ENCODE assay signal across 1 cellular context in the genomic region with DNA sequence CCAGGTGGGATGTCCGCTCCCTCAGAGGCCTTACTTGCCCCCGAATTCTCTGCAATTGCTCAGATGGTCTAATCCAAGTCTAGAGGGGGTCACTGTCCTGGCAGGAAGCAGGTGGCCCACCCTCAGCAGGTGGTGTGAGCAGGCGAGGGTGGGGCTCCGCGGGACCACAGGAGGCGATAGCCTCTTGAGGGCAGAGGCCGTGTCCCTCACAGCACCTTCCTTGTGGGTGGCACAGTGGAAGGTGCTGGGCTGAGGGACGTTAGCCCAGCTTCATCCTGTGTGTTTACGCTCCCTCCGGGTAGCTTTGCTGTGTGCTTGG.
TF ChIP-seq lines count a peak whose summit lies in the region.

No MANE protein-coding gene starts in this region.

TF ChIP-seq in H1, 55 proteins besides CTCF, POLR2A, EP300 and RAD21:
- TF ChIP-seq TAF1 (IDR thresholded peaks at IDR 0.05; ENCODE audit: low read depth, low read length) (no peak), BRCA1 (IDR thresholded peaks at IDR 0.05; ENCODE audit: low read depth, low read length) (no peak), GTF2F1 (IDR thresholded peaks at IDR 0.05; ENCODE audit: borderline replicate concordance, low read depth, low read length) (no peak), TEAD4 (IDR thresholded peaks at IDR 0.05; ENCODE audit: low read depth, low read length) (no peak), RBBP5 (IDR thresholded peaks at IDR 0.05; ENCODE audit: borderline replicate concordance, low read depth, low read length) (no peak), CHD2 (IDR thresholded peaks at IDR 0.05; ENCODE audit: low read length) (no peak), SUZ12 (IDR thresholded peaks at IDR 0.05; ENCODE audit: low read length) (no peak), YY1 (IDR thresholded peaks at IDR 0.05; ENCODE audit: low read depth, low read length) (no peak), SIRT6 (IDR thresholded peaks at IDR 0.05; ENCODE audit: low read length) (no peak), POU5F1 (IDR thresholded peaks at IDR 0.05; ENCODE audit: low read depth, low read length) (no peak), JUND (IDR thresholded peaks at IDR 0.05; ENCODE audit: low read length) (no peak), TCF12 (IDR thresholded peaks at IDR 0.05; ENCODE audit: low read depth, low read length) (no peak), RFX5 (IDR thresholded peaks at IDR 0.05; ENCODE audit: borderline replicate concordance, low read depth, low read length) (no peak)
- TF ChIP-seq, protein P1, sequence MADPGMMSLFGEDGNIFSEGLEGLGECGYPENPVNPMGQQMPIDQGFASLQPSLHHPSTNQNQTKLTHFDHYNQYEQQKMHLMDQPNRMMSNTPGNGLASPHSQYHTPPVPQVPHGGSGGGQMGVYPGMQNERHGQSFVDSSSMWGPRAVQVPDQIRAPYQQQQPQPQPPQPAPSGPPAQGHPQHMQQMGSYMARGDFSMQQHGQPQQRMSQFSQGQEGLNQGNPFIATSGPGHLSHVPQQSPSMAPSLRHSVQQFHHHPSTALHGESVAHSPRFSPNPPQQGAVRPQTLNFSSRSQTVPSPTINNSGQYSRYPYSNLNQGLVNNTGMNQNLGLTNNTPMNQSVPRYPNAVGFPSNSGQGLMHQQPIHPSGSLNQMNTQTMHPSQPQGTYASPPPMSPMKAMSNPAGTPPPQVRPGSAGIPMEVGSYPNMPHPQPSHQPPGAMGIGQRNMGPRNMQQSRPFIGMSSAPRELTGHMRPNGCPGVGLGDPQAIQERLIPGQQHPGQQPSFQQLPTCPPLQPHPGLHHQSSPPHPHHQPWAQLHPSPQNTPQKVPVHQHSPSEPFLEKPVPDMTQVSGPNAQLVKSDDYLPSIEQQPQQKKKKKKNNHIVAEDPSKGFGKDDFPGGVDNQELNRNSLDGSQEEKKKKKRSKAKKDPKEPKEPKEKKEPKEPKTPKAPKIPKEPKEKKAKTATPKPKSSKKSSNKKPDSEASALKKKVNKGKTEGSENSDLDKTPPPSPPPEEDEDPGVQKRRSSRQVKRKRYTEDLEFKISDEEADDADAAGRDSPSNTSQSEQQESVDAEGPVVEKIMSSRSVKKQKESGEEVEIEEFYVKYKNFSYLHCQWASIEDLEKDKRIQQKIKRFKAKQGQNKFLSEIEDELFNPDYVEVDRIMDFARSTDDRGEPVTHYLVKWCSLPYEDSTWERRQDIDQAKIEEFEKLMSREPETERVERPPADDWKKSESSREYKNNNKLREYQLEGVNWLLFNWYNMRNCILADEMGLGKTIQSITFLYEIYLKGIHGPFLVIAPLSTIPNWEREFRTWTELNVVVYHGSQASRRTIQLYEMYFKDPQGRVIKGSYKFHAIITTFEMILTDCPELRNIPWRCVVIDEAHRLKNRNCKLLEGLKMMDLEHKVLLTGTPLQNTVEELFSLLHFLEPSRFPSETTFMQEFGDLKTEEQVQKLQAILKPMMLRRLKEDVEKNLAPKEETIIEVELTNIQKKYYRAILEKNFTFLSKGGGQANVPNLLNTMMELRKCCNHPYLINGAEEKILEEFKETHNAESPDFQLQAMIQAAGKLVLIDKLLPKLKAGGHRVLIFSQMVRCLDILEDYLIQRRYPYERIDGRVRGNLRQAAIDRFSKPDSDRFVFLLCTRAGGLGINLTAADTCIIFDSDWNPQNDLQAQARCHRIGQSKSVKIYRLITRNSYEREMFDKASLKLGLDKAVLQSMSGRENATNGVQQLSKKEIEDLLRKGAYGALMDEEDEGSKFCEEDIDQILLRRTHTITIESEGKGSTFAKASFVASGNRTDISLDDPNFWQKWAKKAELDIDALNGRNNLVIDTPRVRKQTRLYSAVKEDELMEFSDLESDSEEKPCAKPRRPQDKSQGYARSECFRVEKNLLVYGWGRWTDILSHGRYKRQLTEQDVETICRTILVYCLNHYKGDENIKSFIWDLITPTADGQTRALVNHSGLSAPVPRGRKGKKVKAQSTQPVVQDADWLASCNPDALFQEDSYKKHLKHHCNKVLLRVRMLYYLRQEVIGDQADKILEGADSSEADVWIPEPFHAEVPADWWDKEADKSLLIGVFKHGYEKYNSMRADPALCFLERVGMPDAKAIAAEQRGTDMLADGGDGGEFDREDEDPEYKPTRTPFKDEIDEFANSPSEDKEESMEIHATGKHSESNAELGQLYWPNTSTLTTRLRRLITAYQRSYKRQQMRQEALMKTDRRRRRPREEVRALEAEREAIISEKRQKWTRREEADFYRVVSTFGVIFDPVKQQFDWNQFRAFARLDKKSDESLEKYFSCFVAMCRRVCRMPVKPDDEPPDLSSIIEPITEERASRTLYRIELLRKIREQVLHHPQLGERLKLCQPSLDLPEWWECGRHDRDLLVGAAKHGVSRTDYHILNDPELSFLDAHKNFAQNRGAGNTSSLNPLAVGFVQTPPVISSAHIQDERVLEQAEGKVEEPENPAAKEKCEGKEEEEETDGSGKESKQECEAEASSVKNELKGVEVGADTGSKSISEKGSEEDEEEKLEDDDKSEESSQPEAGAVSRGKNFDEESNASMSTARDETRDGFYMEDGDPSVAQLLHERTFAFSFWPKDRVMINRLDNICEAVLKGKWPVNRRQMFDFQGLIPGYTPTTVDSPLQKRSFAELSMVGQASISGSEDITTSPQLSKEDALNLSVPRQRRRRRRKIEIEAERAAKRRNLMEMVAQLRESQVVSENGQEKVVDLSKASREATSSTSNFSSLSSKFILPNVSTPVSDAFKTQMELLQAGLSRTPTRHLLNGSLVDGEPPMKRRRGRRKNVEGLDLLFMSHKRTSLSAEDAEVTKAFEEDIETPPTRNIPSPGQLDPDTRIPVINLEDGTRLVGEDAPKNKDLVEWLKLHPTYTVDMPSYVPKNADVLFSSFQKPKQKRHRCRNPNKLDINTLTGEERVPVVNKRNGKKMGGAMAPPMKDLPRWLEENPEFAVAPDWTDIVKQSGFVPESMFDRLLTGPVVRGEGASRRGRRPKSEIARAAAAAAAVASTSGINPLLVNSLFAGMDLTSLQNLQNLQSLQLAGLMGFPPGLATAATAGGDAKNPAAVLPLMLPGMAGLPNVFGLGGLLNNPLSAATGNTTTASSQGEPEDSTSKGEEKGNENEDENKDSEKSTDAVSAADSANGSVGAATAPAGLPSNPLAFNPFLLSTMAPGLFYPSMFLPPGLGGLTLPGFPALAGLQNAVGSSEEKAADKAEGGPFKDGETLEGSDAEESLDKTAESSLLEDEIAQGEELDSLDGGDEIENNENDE (IDR thresholded peaks at IDR 0.05; ENCODE audit: insufficient replicate concordance, low read length) = no peak
- TF ChIP-seq, protein P2, sequence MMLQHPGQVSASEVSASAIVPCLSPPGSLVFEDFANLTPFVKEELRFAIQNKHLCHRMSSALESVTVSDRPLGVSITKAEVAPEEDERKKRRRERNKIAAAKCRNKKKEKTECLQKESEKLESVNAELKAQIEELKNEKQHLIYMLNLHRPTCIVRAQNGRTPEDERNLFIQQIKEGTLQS (IDR thresholded peaks at IDR 0.05; ENCODE audit: insufficient read depth, low read depth, low read length) = no peak
